ENCODE assay signal across 1 cellular context in genomic region chr1:184036517-184036949, GRCh38.
TF ChIP-seq lines count a peak whose summit lies in the region.

No MANE protein-coding gene starts in this region.

TF ChIP-seq in K562, 482 proteins besides CTCF, POLR2A, EP300 and RAD21 (continued from another document and continues in another):
- TF ChIP-seq UBTF (IDR thresholded peaks at IDR 0.05; ENCODE audit: borderline replicate concordance in 1 of 2, low read depth in 2 of 2, low read length in 2 of 2) (peak; percentile 30 to 80; a peak in 3 of 4 replicates), ZNF695 (CRISPR knock-in tag; IDR thresholded peaks at IDR 0.05) (0 out of 2 replicates have a peak, but pooled peaks have one; percentile 35), ZNF589 (CRISPR knock-in tag; IDR thresholded peaks at IDR 0.05; ENCODE audit: low read depth) (no peak), PREB (CRISPR knock-in tag; IDR thresholded peaks at IDR 0.05) (0 out of 2 replicates have a peak, but pooled peaks have one; percentile 55), CSDE1 (IDR thresholded peaks at IDR 0.05) (no peak), ARID1B (IDR thresholded peaks at IDR 0.05) (no peak), MBD2 (IDR thresholded peaks at IDR 0.05; ENCODE audit: borderline replicate concordance, low read depth) (0 out of 2 replicates have a peak, but pooled peaks have one; percentile 10), NR2C1 (IDR thresholded peaks at IDR 0.05) (no peak), NR2C1 (tag; IDR thresholded peaks at IDR 0.05) (no peak), CREB3 (tag; conservative IDR thresholded peaks at IDR 0.05; ENCODE audit: low read depth) (no peak), MED1 (CRISPR knock-in tag; IDR thresholded peaks at IDR 0.05; ENCODE audit: borderline replicate concordance) (no peak), AFF1 (IDR thresholded peaks at IDR 0.05; ENCODE audit: low read depth in 1 of 2, partially characterized antibody in 2 of 2) (peak in 1 of 2 experiments; percentile 69), SPI1 (IDR thresholded peaks at IDR 0.05; ENCODE audit: borderline replicate concordance, low read depth, low read length) (peak; percentile 35; the same call in 1 of the 2 replicates), GTF2E2 (tag; IDR thresholded peaks at IDR 0.05) (peak; percentile 43; the same call in 1 of the 2 replicates), POLR2H (tag; IDR thresholded peaks at IDR 0.05; ENCODE audit: low read depth) (peak; percentile 2; the same call in 1 of the 2 replicates), EZH2 (IDR thresholded peaks at IDR 0.05; ENCODE audit: borderline replicate concordance, low read depth, low read length) (no peak), CXXC5 (CRISPR knock-in tag; IDR thresholded peaks at IDR 0.05) (peak; percentile 27; the same call in 1 of the 2 replicates), ZNF146 (CRISPR knock-in tag; IDR thresholded peaks at IDR 0.05; ENCODE audit: unreplicated experiment) (peak; percentile 5), ZNF121 (CRISPR knock-in tag; conservative IDR thresholded peaks at IDR 0.05) (no peak), ZKSCAN1 (IDR thresholded peaks at IDR 0.05; ENCODE audit: low read depth, low read length) (0 out of 2 replicates have a peak, but pooled peaks have one; percentile 8), SUPT5H (IDR thresholded peaks at IDR 0.05) (peak; percentile 63), EP400 (IDR thresholded peaks at IDR 0.05) (0 out of 2 replicates have a peak, but pooled peaks have one; percentile 11), SREBF1 (IDR thresholded peaks at IDR 0.05; ENCODE audit: borderline replicate concordance, low read depth, low read length) (no peak), MXD1 (CRISPR knock-in tag; IDR thresholded peaks at IDR 0.05; ENCODE audit: borderline replicate concordance, poor library complexity, severe bottlenecking) (peak; percentile 4), SMAD2 (IDR thresholded peaks at IDR 0.05; ENCODE audit: low read depth, low read length) (no peak), ZNF398 (CRISPR knock-in tag; IDR thresholded peaks at IDR 0.05) (no peak), MAFF (IDR thresholded peaks at IDR 0.05; ENCODE audit: low read length) (no peak), FUS (optimal IDR thresholded peaks at IDR 0.05; ENCODE audit: low read depth, low read length) (no peak), BMI1 (IDR thresholded peaks at IDR 0.05; ENCODE audit: low read length) (no peak), ZBED1 (IDR thresholded peaks at IDR 0.05) (no peak), NFIX (CRISPR knock-in tag; IDR thresholded peaks at IDR 0.05; ENCODE audit: low read depth) (no peak), ELF2 (CRISPR knock-in tag; IDR thresholded peaks at IDR 0.05) (no peak), ZNF639 (CRISPR knock-in tag; conservative IDR thresholded peaks at IDR 0.05 in 1 of 2, IDR thresholded peaks at IDR 0.05 in 1 of 2) (no peak), E2F8 (IDR thresholded peaks at IDR 0.05; ENCODE audit: low read depth, partially characterized antibody) (no peak), SP1 (CRISPR knock-in tag; IDR thresholded peaks at IDR 0.05) (0 out of 2 replicates have a peak, but pooled peaks have one; percentile 27), ZBTB11 (CRISPR knock-in tag; IDR thresholded peaks at IDR 0.05) (peak in 1 of 3 experiments; percentile 39; a peak in 1 of 6 replicates), DACH1 (IDR thresholded peaks at IDR 0.05; ENCODE audit: partially characterized antibody) (no peak), ARID3A (IDR thresholded peaks at IDR 0.05; ENCODE audit: borderline replicate concordance, low read depth, low read length) (no peak), POLR2B (IDR thresholded peaks at IDR 0.05; ENCODE audit: low read depth, partially characterized antibody) (peak; percentile 54), ZNF175 (CRISPR knock-in tag; IDR thresholded peaks at IDR 0.05; ENCODE audit: low read depth) (no peak)
